In genomic region chr2:119644186-119644585, GRCh38 we compare ENCODE assay signal across 14 cellular contexts. TPM values are rescaled to one million over a fixed set of nuclear protein-coding genes. Genes with fewer than 3 reads are reported as not detected.
"Had no signal": no experiment of that assay in that cellular context is flagged by ENCODE, and none has a peak within 500 bp of the region (broad histone marks: within the 10 kb centered on the region; RNA-seq: fewer than 3 reads in every experiment).

No MANE protein-coding gene starts in this region.

- ATAC-seq: activated T-helper 17 cell treated with anti-CD3 and anti-CD28 coated beads, Interleukin-2, amount 50 U/mL, for 72 hours had no signal

- H3K4me3 ChIP-seq: ascending aorta, right atrium auricular region, skin epidermis, tibial nerve, vagina had no signal

- DNase-seq: activated naive CD4-positive, alpha-beta T cell treated with Interleukin-2 at 50 U/mL for 16 hours; central memory CD4-positive, alpha-beta T cell; cortex of kidney; effector memory CD4-positive, alpha-beta T cell; occipital lobe; stimulated activated CD4-positive, alpha-beta T cell treated with anti-CD3 and anti-CD28 coated beads, Interleukin-15, amount 100 ng/mL, for 24 hours; stimulated activated CD4-positive, alpha-beta T cell treated with anti-CD3 and anti-CD28 coated beads, Interleukin-4, amount 100 ng/mL, for 1 hour; stimulated activated naive CD4-positive, alpha-beta T cell had no signal

RNA-seq across cellular contexts. Expression of gene TMEM177, which starts 34.8 kb away (rescaled TPM):
- total RNA-seq: ascending aorta had no signal
